Comparison of ENCODE assay signal across 25 cellular contexts in the genomic region with DNA sequence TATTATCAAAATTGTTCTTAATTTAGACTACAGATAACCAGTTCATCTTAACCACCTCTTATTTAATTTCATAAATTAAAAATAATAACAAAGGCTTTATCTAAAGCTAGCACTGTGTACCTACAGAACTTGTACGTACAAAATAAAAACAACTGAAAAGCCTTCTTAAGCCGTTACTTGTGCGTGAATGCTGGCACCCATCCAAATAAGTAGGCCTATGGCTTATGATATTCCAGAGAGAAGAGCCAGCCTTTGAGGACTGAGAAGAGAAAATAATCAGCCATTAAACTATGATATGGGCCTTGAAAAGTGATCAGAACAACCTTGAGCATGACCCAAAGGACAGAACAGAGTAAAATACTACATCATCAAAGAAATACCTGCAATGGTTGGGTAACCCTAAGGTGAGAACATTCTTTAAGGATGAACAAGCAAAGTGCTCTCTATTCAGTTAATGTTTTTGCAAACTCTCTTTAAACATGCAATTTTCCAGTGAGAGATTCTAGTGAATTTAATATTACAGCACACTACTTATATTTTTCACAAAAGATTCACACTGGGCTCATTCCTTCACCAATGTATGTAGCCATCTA. TPM values are rescaled to one million over a fixed set of nuclear protein-coding genes. Genes with fewer than 3 reads are reported as not detected.
DNase-seq lines count a peak whose midpoint lies in the region; ATAC-seq, FAIRE-seq and TF ChIP-seq lines count a peak whose summit lies in the region.
"Had no signal": no experiment of that assay in that cellular context is flagged by ENCODE, and none has a peak within 500 bp of the region (broad histone marks: within the 10 kb centered on the region; RNA-seq: fewer than 3 reads in every experiment).

No MANE protein-coding gene starts in this region.

- H3F3A ChIP-seq in GM23338 (replicated peaks; ENCODE audit: low read depth) (no peaks in the 10 kb centered on the region), GM23248 (ENCODE audit: insufficient read depth) (0 out of 2 replicates have a peak, but pooled peaks cover 12% of the 10 kb centered on the region)

- H2AFZ ChIP-seq in GM23338 (peak overlapping the region; percentile 49; the same call in 1 of the 2 replicates), trophoblast cell (ENCODE audit: insufficient read depth, low read length, poor library complexity) (no peak overlapping the region), GM23248 (no peak overlapping the region)

- H3K23ac ChIP-seq in trophoblast cell (ENCODE audit: low read length) = no peak overlapping the region

- H3K4me3 ChIP-seq in GM23338 (no peak overlapping the region), trophoblast cell (ENCODE audit: low read depth, low read length) (no peak overlapping the region), GM23248 (no peak overlapping the region)
- H3K4me3 ChIP-seq: BLaER1 treated with 17β-estradiol and CSF1 and Interleukin-3, amounts not matched to agents 10 nM and 100 nM; Peyer's patch; SJSA1 had no signal

- H3K4me3 Mint-ChIP-seq in GM23338 = no peak overlapping the region
- H3K4me3 Mint-ChIP-seq: CD4-positive, alpha-beta memory T cell had no signal

- peak overlapping the region; percentile 88 for H2BK120ac ChIP-seq in trophoblast cell (ENCODE audit: insufficient read depth, low read length, poor library complexity)

- H2AK5ac ChIP-seq in trophoblast cell (ENCODE audit: low read length) = peak overlapping the region; percentile 98

- H2BK5ac ChIP-seq in trophoblast cell (ENCODE audit: low read depth, low read length, poor library complexity) = peak overlapping the region; percentile 86

- no peak overlapping the region for H3K4me2 ChIP-seq in GM23338
- no peak overlapping the region for H3K4me2 ChIP-seq in trophoblast cell (ENCODE audit: low read length)
- no peak overlapping the region for H3K4me2 ChIP-seq in GM23248 (ENCODE audit: unreplicated experiment)
- H3K4me2 ChIP-seq: BLaER1 treated with 17β-estradiol and CSF1 and Interleukin-3, amounts not matched to agents 10 nM and 100 nM; KMS-11 had no signal

- no peak for TF ChIP-seq CTCF in GM23338 (conservative IDR thresholded peaks at IDR 0.05; ENCODE audit: low read depth in 2 of 2)

- WGBS in trophoblast cell (ENCODE audit: extremely low coverage, insufficient coverage, insufficient read length) = no CpG with 5 or more reads among the region's 3 CpGs
- 80 to 88% methylated on average over 3 of the region's 3 CpGs for WGBS in GM23248 (ENCODE audit: low coverage in 1 of 2, low lambda C conversion rate in 2 of 2, missing lambda C conversion rate in 2 of 2), 2 experiments

- H4K12ac ChIP-seq in trophoblast cell (ENCODE audit: low read depth, low read length) = no peak overlapping the region

- FAIRE-seq in islet of Langerhans (lab: Jason Lieb, UNC) = peak; percentile 5
- FAIRE-seq: G401.6, GM18507, HTR-8/SVneo had no signal

- H3K79me2 ChIP-seq in GM23338 (replicated peaks; ENCODE audit: insufficient read depth) (no peaks in the 10 kb centered on the region), trophoblast cell (ENCODE audit: control insufficient read depth, insufficient read depth, low read length, poor library complexity) (peaks cover 10% of the 10 kb centered on the region), GM23248 (ENCODE audit: insufficient read depth) (no peaks in the 10 kb centered on the region)

- H3K18ac ChIP-seq in trophoblast cell (ENCODE audit: low read length) = no peak overlapping the region

- ATAC-seq in GM23338 = no peak

- peak overlapping the region; percentile 84 for H3K14ac ChIP-seq in trophoblast cell (ENCODE audit: low read length)

- DNase-seq in DMS 273 (lab: John Stamatoyannopoulos, UW; ENCODE audit: unreplicated experiment) = peak; percentile 23
- DNase-seq in DMS 273 treated with DMSO at 0.1 percent for 48 hours (lab: John Stamatoyannopoulos, UW) = no peak
- no peak for DNase-seq in GM23338 (ENCODE audit: low spot score)
- peak in 1 of 2 donors; percentile 80 for DNase-seq in trophoblast cell
- DNase-seq in iPS-NIHi7 (ENCODE audit: extremely low spot score) = no peak
- no peak for DNase-seq in GM23248
- no peak for DNase-seq in NCI-H2081 (lab: John Stamatoyannopoulos, UW)
- DNase-seq: Caco-2; CD4-positive, alpha-beta memory T cell; NCI-H1105; NCI-H146; NCI-H2029; NCI-H446 treated with DMSO at 0.1 percent for 48 hours; Peyer's patch had no signal

- peaks cover 8% of the 10 kb centered on the region; the same call in 1 of the 3 replicates for H3K36me3 Mint-ChIP-seq in GM23338 (ENCODE audit: low read depth)
- H3K36me3 Mint-ChIP-seq: CD4-positive, alpha-beta memory T cell had no signal

- H3K4me1 ChIP-seq in GM23338 (ENCODE audit: insufficient read depth) (peaks cover 9% of the 10 kb centered on the region; the same call in 1 of the 2 replicates), trophoblast cell (ENCODE audit: control insufficient read depth in 1 of 2, insufficient read depth in 2 of 2, low read length in 2 of 2) (peaks cover 20 to 36% of the 10 kb centered on the region in 2 experiments), GM23248 (ENCODE audit: insufficient read depth) (peaks cover 13% of the 10 kb centered on the region)
- H3K4me1 ChIP-seq: BLaER1 treated with 17β-estradiol and CSF1 and Interleukin-3, amounts not matched to agents 10 nM and 100 nM; Caco-2; Peyer's patch had no signal

- no peak overlapping the region for H3K9ac ChIP-seq in trophoblast cell (ENCODE audit: low read length)
- H3K9ac ChIP-seq in GM23248 = no peak overlapping the region
- H3K9ac ChIP-seq: BLaER1 treated with 17β-estradiol and CSF1 and Interleukin-3, amounts not matched to agents 10 nM and 100 nM; KMS-11 had no signal

- H3K9me2 ChIP-seq in GM23338 (ENCODE audit: insufficient read depth) (0 out of 2 replicates have a peak, but pooled peaks cover 4% of the 10 kb centered on the region), GM23248 (ENCODE audit: insufficient read depth) (no peaks in the 10 kb centered on the region)

- H4K20me1 ChIP-seq in GM23338 (replicated peaks; ENCODE audit: insufficient read depth) (no peaks in the 10 kb centered on the region), GM23248 (ENCODE audit: insufficient read depth) (no peaks in the 10 kb centered on the region)
- H4K20me1 ChIP-seq: BLaER1 treated with 17β-estradiol and CSF1 and Interleukin-3, amounts not matched to agents 10 nM and 100 nM had no signal

- H3K27me3 Mint-ChIP-seq in GM23338 (ENCODE audit: insufficient read depth, low read depth, poor library complexity) = no peaks in the 10 kb centered on the region

- H3K79me1 ChIP-seq in trophoblast cell (ENCODE audit: low read length) = peaks cover 52% of the 10 kb centered on the region

- no peak overlapping the region for H4K8ac ChIP-seq in trophoblast cell (ENCODE audit: low read depth, low read length)

- H3K27me3 ChIP-seq in GM23338 (ENCODE audit: insufficient read depth) (no peaks in the 10 kb centered on the region), trophoblast cell (ENCODE audit: insufficient read depth, low read length) (no peaks in the 10 kb centered on the region), GM23248 (replicated peaks; ENCODE audit: insufficient read depth) (no peaks in the 10 kb centered on the region)
- H3K27me3 ChIP-seq: BLaER1 treated with 17β-estradiol and CSF1 and Interleukin-3, amounts not matched to agents 10 nM and 100 nM; Peyer's patch; SJSA1 had no signal

- in situ Hi-C loops in GM23248 (cut with MboI) = no loop called here

- no peaks in the 10 kb centered on the region for H3K36me3 ChIP-seq in GM23338 (ENCODE audit: insufficient read depth)
- H3K36me3 ChIP-seq in trophoblast cell (ENCODE audit: control insufficient read depth in 1 of 2, insufficient read depth in 2 of 2, low read length in 2 of 2) = peaks cover 3 to 6% of the 10 kb centered on the region in 2 experiments
- no peaks in the 10 kb centered on the region for H3K36me3 ChIP-seq in GM23248 (ENCODE audit: low read depth)
- H3K36me3 ChIP-seq: BLaER1 treated with 17β-estradiol and CSF1 and Interleukin-3, amounts not matched to agents 10 nM and 100 nM; Peyer's patch; SJSA1 had no signal

- peaks cover 14% of the 10 kb centered on the region for H3K4me1 Mint-ChIP-seq in GM23338
- H3K4me1 Mint-ChIP-seq: CD4-positive, alpha-beta memory T cell had no signal

- H3K9me3 Mint-ChIP-seq in GM23338 = peaks cover 10% of the 10 kb centered on the region

- peak overlapping the region; percentile 76 for H4K91ac ChIP-seq in trophoblast cell (ENCODE audit: low read depth, low read length)

- no peak overlapping the region for H3K27ac ChIP-seq in GM23338 (ENCODE audit: low read depth)
- H3K27ac ChIP-seq in trophoblast cell (ENCODE audit: low read depth, low read length) = peak overlapping the region; percentile 50
- no peak overlapping the region for H3K27ac ChIP-seq in GM23248
- H3K27ac ChIP-seq: 22Rv1; BLaER1 treated with 17β-estradiol and CSF1 and Interleukin-3, amounts not matched to agents 10 nM and 100 nM; KMS-11; Peyer's patch; SJSA1 had no signal

- H3K9me3 ChIP-seq in trophoblast cell (ENCODE audit: insufficient read depth, low read depth, low read length) = peaks cover 3% of the 10 kb centered on the region
- no peaks in the 10 kb centered on the region for H3K9me3 ChIP-seq in GM23248 (ENCODE audit: low read depth)
- H3K9me3 ChIP-seq: Peyer's patch, SJSA1 had no signal

- H3K27ac Mint-ChIP-seq in GM23338 = no peak overlapping the region
- H3K27ac Mint-ChIP-seq: CD4-positive, alpha-beta memory T cell had no signal

- peak overlapping the region; percentile 67 for H3K4ac ChIP-seq in trophoblast cell (ENCODE audit: low read depth, low read length)

- H2BK12ac ChIP-seq in trophoblast cell (ENCODE audit: low read length) = peak overlapping the region; percentile 100

RNA-seq across cellular contexts. Expression of a gene that starts 7.5 kb away (rescaled TPM):
- total RNA-seq in GM23338 (2014; rRNA removed; shearing (Covaris generic)) = 18.6 and 26.2 TPM in 2 replicates
- polyA plus RNA-seq in GM23338 (2016; fragmentation: Nextera tagmentation; extraction: Ambion mirVana) = 35.9 and 38.3 TPM in 2 replicates
- 2,818 and 2,928 TPM in 2 replicates for polyA plus RNA-seq in trophoblast cell (2013)
- 7.6 and 21.4 TPM in 2 replicates for total RNA-seq in GM23248 (2014; rRNA removed; shearing (Covaris generic))
- 29.9 and 31.9 TPM in 2 replicates for polyA plus RNA-seq in GM23248 (2016; fragmentation: Nextera tagmentation; extraction: Ambion mirVana)
- total RNA-seq: Caco-2; CD4-positive, alpha-beta memory T cell; Daoy; H4; OCI-LY7; Peyer's patch had no signal
- polyA plus RNA-seq: CD4-positive, alpha-beta memory T cell had no signal

RNA-seq across cellular contexts. Expression of a gene that starts 48.1 kb away (rescaled TPM):
- total RNA-seq in GM23338 (2014; rRNA removed; shearing (Covaris generic)) = 0.27 and 0.63 TPM in 2 replicates
- polyA plus RNA-seq in GM23338 (2016; fragmentation: Nextera tagmentation; extraction: Ambion mirVana) (0.29 and 0.38 TPM in 2 replicates), GM23248 (2016; fragmentation: Nextera tagmentation; extraction: Ambion mirVana) (not detected in 2 replicates)
- polyA plus RNA-seq in trophoblast cell (2013) = 8.7 and 9.7 TPM in 2 replicates
- not detected in 2 replicates for total RNA-seq in GM23248 (2014; rRNA removed; shearing (Covaris generic))
- total RNA-seq: Caco-2; CD4-positive, alpha-beta memory T cell; Daoy; H4; OCI-LY7; Peyer's patch had no signal
- polyA plus RNA-seq: CD4-positive, alpha-beta memory T cell had no signal
